In genomic region chr7:6307762-6308161, GRCh38 we compare ENCODE assay signal across 1 cellular context.
TF ChIP-seq lines count a peak whose summit lies in the region.

No MANE protein-coding gene starts in this region.

TF ChIP-seq in H1, 55 proteins besides CTCF, POLR2A, EP300 and RAD21:
- TF ChIP-seq, protein P1, sequence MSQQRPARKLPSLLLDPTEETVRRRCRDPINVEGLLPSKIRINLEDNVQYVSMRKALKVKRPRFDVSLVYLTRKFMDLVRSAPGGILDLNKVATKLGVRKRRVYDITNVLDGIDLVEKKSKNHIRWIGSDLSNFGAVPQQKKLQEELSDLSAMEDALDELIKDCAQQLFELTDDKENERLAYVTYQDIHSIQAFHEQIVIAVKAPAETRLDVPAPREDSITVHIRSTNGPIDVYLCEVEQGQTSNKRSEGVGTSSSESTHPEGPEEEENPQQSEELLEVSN (IDR thresholded peaks at IDR 0.05) = no peak
- TF ChIP-seq BCL11A (IDR thresholded peaks at IDR 0.05; ENCODE audit: low read depth in 2 of 2, low read length in 2 of 2) = no peak
- no peak for TF ChIP-seq PHF8 (conservative IDR thresholded peaks at IDR 0.05; ENCODE audit: low read depth, low read length)
- TF ChIP-seq RXRA (IDR thresholded peaks at IDR 0.05; ENCODE audit: insufficient read depth, low read depth, low read length) = no peak
- no peak for TF ChIP-seq YY1 (IDR thresholded peaks at IDR 0.05; ENCODE audit: low read depth, low read length)
- TF ChIP-seq FOSL1 (IDR thresholded peaks at IDR 0.05; ENCODE audit: insufficient read depth, low read depth, low read length) = no peak
- TF ChIP-seq TEAD4 (IDR thresholded peaks at IDR 0.05; ENCODE audit: low read depth, low read length) = no peak
- no peak for TF ChIP-seq ASH2L (IDR thresholded peaks at IDR 0.05; ENCODE audit: low read length)
- no peak for TF ChIP-seq SRF (IDR thresholded peaks at IDR 0.05; ENCODE audit: low read depth, low read length)
- TF ChIP-seq NRF1 (IDR thresholded peaks at IDR 0.05; ENCODE audit: low read depth, low read length) = no peak
- TF ChIP-seq KDM4A (IDR thresholded peaks at IDR 0.05; ENCODE audit: low read depth, low read length, severe bottlenecking) = no peak
TF ChIP-seq in H1: peak in this region for 0.
